Comparison of ENCODE assay signal across 10 cellular contexts in the genomic region with DNA sequence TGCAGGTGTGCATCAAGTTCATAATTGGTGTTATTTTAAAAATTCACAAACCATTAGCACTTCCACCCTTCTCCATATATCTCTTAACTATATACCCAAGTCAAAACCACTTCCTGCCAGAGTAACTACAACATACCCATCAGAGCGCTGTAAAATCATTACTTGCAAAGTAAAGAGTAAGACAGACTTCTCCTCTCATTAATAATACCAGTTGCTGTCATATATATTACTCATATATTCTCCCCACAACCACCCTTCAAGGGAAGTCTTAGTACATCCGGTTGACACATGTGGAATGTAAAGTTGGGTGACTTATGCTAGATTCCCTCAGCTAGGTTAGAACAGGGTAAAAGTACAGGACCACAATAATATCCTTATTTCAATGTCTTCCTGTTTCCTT. TPM values are rescaled to one million over a fixed set of nuclear protein-coding genes. Genes with fewer than 3 reads are reported as not detected.
DNase-seq lines count a peak whose midpoint lies in the region; ATAC-seq lines count a peak whose summit lies in the region.
"Had no signal": no experiment of that assay in that cellular context is flagged by ENCODE, and none has a peak within 500 bp of the region (broad histone marks: within the 10 kb centered on the region; RNA-seq: fewer than 3 reads in every experiment).

No MANE protein-coding gene starts in this region.

- peak overlapping the region; percentile 0 for H3K4me3 Mint-ChIP-seq in activated CD8-positive, alpha-beta T cell treated with anti-CD3 and anti-CD28 coated beads, Interleukin-2, amount 10 ng/mL, durations not matched to agents 7 days and 5 days

- DNase-seq in stimulated activated CD4-positive, alpha-beta T cell treated with anti-CD3 and anti-CD28 coated beads, Interleukin-4, amount 100 ng/mL, for 24 hours = peak; percentile 14
- no peak for DNase-seq in stimulated activated CD4-positive, alpha-beta T cell treated with anti-CD3 and anti-CD28 coated beads, Interleukin-4, amount 100 ng/mL, for 1 hour
- DNase-seq in activated CD8-positive, alpha-beta T cell treated with anti-CD3 and anti-CD28 coated beads, Interleukin-2, amount 10 ng/mL, durations not matched to agents 7 days and 5 days = no peak
- DNase-seq in NCI-H2171 (lab: John Stamatoyannopoulos, UW) (no peak), pons (ENCODE audit: low spot score) (no peak), SHP77 treated with DMSO at 0.1 percent for 48 hours (lab: John Stamatoyannopoulos, UW) (no peak), hepatic stellate cell (ENCODE audit: low spot score) (no peak)
- DNase-seq: ovary had no signal

- peaks cover 31% of the 10 kb centered on the region for H3K4me1 Mint-ChIP-seq in activated CD8-positive, alpha-beta T cell treated with anti-CD3 and anti-CD28 coated beads, Interleukin-2, amount 10 ng/mL, durations not matched to agents 7 days and 5 days (ENCODE audit: low read depth)

- H3K27ac Mint-ChIP-seq in activated CD8-positive, alpha-beta T cell treated with anti-CD3 and anti-CD28 coated beads, Interleukin-2, amount 10 ng/mL, durations not matched to agents 7 days and 5 days = peak overlapping the region; percentile 16

- peak; percentile 68 for ATAC-seq in HG03432 (IDR thresholded peaks at IDR 0.05; ENCODE audit: unreplicated experiment)
- peak; percentile 63 for ATAC-seq in activated CD8-positive, alpha-beta T cell treated with anti-CD3 and anti-CD28 coated beads, Interleukin-2, amount 10 ng/mL, durations not matched to agents 7 days and 5 days

- CTCF ChIA-PET in activated CD8-positive, alpha-beta T cell treated with anti-CD3 and anti-CD28 coated beads, Interleukin-2, amount 10 ng/mL, durations not matched to agents 7 days and 5 days (lab: Charles Lee) = no interaction called here

- peaks cover 2% of the 10 kb centered on the region for H3K36me3 Mint-ChIP-seq in activated CD8-positive, alpha-beta T cell treated with anti-CD3 and anti-CD28 coated beads, Interleukin-2, amount 10 ng/mL, durations not matched to agents 7 days and 5 days (ENCODE audit: low read depth)

- no peaks in the 10 kb centered on the region for H3K9me3 Mint-ChIP-seq in activated CD8-positive, alpha-beta T cell treated with anti-CD3 and anti-CD28 coated beads, Interleukin-2, amount 10 ng/mL, durations not matched to agents 7 days and 5 days (ENCODE audit: insufficient read depth)

- H3K27me3 Mint-ChIP-seq in activated CD8-positive, alpha-beta T cell treated with anti-CD3 and anti-CD28 coated beads, Interleukin-2, amount 10 ng/mL, durations not matched to agents 7 days and 5 days (ENCODE audit: low read depth) = peaks cover 4% of the 10 kb centered on the region

- POLR2A ChIA-PET in activated CD8-positive, alpha-beta T cell treated with anti-CD3 and anti-CD28 coated beads, Interleukin-2, amount 10 ng/mL, durations not matched to agents 7 days and 5 days (lab: Charles Lee) = no interaction called here

RNA-seq across cellular contexts. Expression of a gene that starts 5.6 kb away (rescaled TPM):
- 10 to 100 TPM in 1 of 2 experiments, 1 to 10 TPM in 1; 6.9 to 10.8 TPM for total RNA-seq in activated CD8-positive, alpha-beta T cell treated with anti-CD3 and anti-CD28 coated beads, Interleukin-2, amount 10 ng/mL, durations not matched to agents 7 days and 5 days

RNA-seq across cellular contexts. Expression of a gene that starts 10.1 kb away (rescaled TPM):
- total RNA-seq in activated CD8-positive, alpha-beta T cell treated with anti-CD3 and anti-CD28 coated beads, Interleukin-2, amount 10 ng/mL, durations not matched to agents 7 days and 5 days = under 1 TPM; 0.65 to 0.66 TPM

RNA-seq across cellular contexts. Expression of a gene that starts 13.9 kb away (rescaled TPM):
- 10 to 100 TPM; 15.7 to 16.4 TPM for total RNA-seq in activated CD8-positive, alpha-beta T cell treated with anti-CD3 and anti-CD28 coated beads, Interleukin-2, amount 10 ng/mL, durations not matched to agents 7 days and 5 days

RNA-seq across cellular contexts. Expression of a gene that starts 53.4 kb away (rescaled TPM):
- under 1 TPM; 0.13 to 0.16 TPM for total RNA-seq in activated CD8-positive, alpha-beta T cell treated with anti-CD3 and anti-CD28 coated beads, Interleukin-2, amount 10 ng/mL, durations not matched to agents 7 days and 5 days
- total RNA-seq: T-helper 2 cell treated with Interferon-gamma antibody and Interleukin-4, amounts not matched to agents 100 ng/mL and 5 ng/mL, for 36 hours had no signal

RNA-seq across cellular contexts. Expression of a gene that starts 53.4 kb away (rescaled TPM):
- total RNA-seq in activated CD8-positive, alpha-beta T cell treated with anti-CD3 and anti-CD28 coated beads, Interleukin-2, amount 10 ng/mL, durations not matched to agents 7 days and 5 days = 10 to 100 TPM; 12.0 to 15.0 TPM
